Comparison of ENCODE assay signal across 22 cellular contexts in the genomic region with DNA sequence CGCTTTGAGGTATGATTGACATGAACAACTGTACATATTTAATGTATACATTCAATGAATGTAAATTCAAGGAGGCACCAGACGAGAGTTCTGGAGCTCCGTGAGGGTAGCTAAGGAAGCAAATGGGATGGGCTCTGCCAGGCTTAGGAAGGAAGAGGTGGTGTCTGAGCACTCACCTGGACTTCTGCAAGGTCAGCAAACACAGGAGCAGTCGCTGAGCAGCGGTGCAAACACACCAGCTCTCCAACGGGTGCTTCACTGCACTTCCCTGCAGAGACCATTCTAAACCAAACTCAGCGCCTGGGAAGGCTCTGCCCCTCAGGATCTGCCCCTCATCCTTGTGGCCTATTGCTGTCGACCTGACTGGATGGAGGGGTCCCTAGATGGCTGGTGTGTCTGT.
"Had no signal": no experiment of that assay in that cellular context is flagged by ENCODE, and none has a peak within 500 bp of the region (broad histone marks: within the 10 kb centered on the region; RNA-seq: fewer than 3 reads in every experiment).

No MANE protein-coding gene starts in this region.

- DNase-seq: activated CD4-positive, alpha-beta T cell treated with anti-CD3 and anti-CD28 coated beads, Interleukin-2, amount 50 U/mL, for 1 hour; activated CD4-positive, CD25-positive, alpha-beta regulatory T cell; activated CD8-positive, alpha-beta memory T cell treated with anti-CD3 and anti-CD28 coated beads, Interleukin-2, amount 50 U/mL, for 4 hours; activated naive CD4-positive, alpha-beta T cell treated with anti-CD3 and anti-CD28 coated beads for 36 hours; activated naive CD8-positive, alpha-beta T cell treated with anti-CD3 and anti-CD28 coated beads, Interleukin-2, amount 50 U/mL, for 24 hours; activated T-cell treated with anti-CD3 and anti-CD28 coated beads, Interleukin-2, amount 50 U/mL, for 4 hours; anterior cingulate cortex; caudate nucleus; dorsolateral prefrontal cortex; foreskin keratinocyte; glutamatergic neuron; hippocampal formation; midbrain; nephron progenitor cell; right cardiac atrium; trophoblast cell had no signal

- ATAC-seq: activated naive CD8-positive, alpha-beta T cell treated with anti-CD3 and anti-CD28 coated beads, Interleukin-2, amount 50 U/mL, for 24 hours; activated T-cell treated with anti-CD3 and anti-CD28 coated beads, Interleukin-2, amount 50 U/mL, for 4 hours; foreskin keratinocyte; right cardiac atrium had no signal

- FAIRE-seq: keratinocyte, TTC549 had no signal

- H3K9me3 ChIP-seq: prostate gland had no signal

- H3K27ac ChIP-seq: dorsolateral prefrontal cortex, epithelial cell of prostate, foreskin keratinocyte had no signal

- H3K4me1 ChIP-seq: foreskin keratinocyte had no signal

- H3K27me3 ChIP-seq: dorsolateral prefrontal cortex, foreskin keratinocyte had no signal

- H3K36me3 ChIP-seq: prostate gland had no signal

- H3K4me3 ChIP-seq: dorsolateral prefrontal cortex, lung, prostate gland, skin epidermis had no signal
